In the genomic region with DNA sequence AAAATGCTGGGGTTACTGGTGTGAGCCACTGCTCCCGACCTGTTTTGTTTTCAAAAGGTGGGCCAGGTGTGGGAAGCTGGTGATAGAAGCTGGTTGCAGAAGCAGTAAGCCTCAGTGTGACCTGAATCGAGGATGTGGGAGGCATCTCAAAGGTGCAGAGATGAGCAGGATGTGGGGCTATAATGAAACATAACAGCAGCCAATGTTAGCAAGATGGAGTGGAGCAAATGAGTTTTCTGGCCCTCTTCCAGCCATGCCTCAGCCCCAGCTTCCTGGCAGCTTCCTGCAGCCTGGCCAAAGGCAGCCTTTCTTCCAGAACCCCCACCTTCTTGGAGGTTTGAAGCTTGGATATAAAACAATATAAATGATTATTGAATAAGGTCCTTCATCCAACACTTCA, we compare ENCODE assay signal across 13 cellular contexts.
DNase-seq lines count a peak whose midpoint lies in the region; ATAC-seq and TF ChIP-seq lines count a peak whose summit lies in the region.
"Had no signal": no experiment of that assay in that cellular context is flagged by ENCODE, and none has a peak within 500 bp of the region (broad histone marks: within the 10 kb centered on the region; RNA-seq: fewer than 3 reads in every experiment).

No MANE protein-coding gene starts in this region.

- peaks cover 8% of the 10 kb centered on the region for H3K9me3 Mint-ChIP-seq in activated naive CD4-positive, alpha-beta T cell treated with anti-CD3 and anti-CD28 coated beads for 36 hours
- H3K9me3 Mint-ChIP-seq in osteocyte (ENCODE audit: unreplicated experiment): no peaks in the 10 kb centered on the region
- H3K9me3 Mint-ChIP-seq: HFFc6 had no signal

- TF ChIP-seq CTCF in osteocyte (IDR thresholded peaks at IDR 0.05): no peak

- H3K36me3 Mint-ChIP-seq in activated naive CD4-positive, alpha-beta T cell treated with anti-CD3 and anti-CD28 coated beads for 36 hours (ENCODE audit: low read depth): no peaks in the 10 kb centered on the region
- H3K36me3 Mint-ChIP-seq in osteocyte (ENCODE audit: unreplicated experiment): no peaks in the 10 kb centered on the region
- H3K36me3 Mint-ChIP-seq: brain had no signal

- in situ Hi-C loops in G401 (cut with HindIII; ENCODE audit: low sequenced_read_pairs): no loop called here

- no peaks in the 10 kb centered on the region for H3K27me3 Mint-ChIP-seq in activated naive CD4-positive, alpha-beta T cell treated with anti-CD3 and anti-CD28 coated beads for 36 hours (ENCODE audit: low read depth)
- peaks cover 27% of the 10 kb centered on the region for H3K27me3 Mint-ChIP-seq in osteocyte (ENCODE audit: unreplicated experiment)

- peak overlapping the region; percentile 57 for H3K27ac Mint-ChIP-seq in activated naive CD4-positive, alpha-beta T cell treated with anti-CD3 and anti-CD28 coated beads for 36 hours
- no peak overlapping the region for H3K27ac Mint-ChIP-seq in osteocyte (ENCODE audit: unreplicated experiment)
- H3K27ac Mint-ChIP-seq: brain, HFFc6 had no signal

- H3K4me3 Mint-ChIP-seq in activated naive CD4-positive, alpha-beta T cell treated with anti-CD3 and anti-CD28 coated beads for 36 hours: no peak overlapping the region
- no peak overlapping the region for H3K4me3 Mint-ChIP-seq in osteocyte (ENCODE audit: unreplicated experiment)
- H3K4me3 Mint-ChIP-seq: brain, HFFc6 had no signal

- intact Hi-C loops in activated naive CD4-positive, alpha-beta T cell treated with anti-CD3 and anti-CD28 coated beads for 36 hours (cut with micrococcal nuclease): no loop called here

- DNase-seq in HT1080 (ENCODE audit: low read depth): peak; percentile 73
- peak in 3 of 5 donors; percentile 11 to 57 (median 27) for DNase-seq in T-helper 1 cell
- DNase-seq in activated naive CD4-positive, alpha-beta T cell treated with anti-CD3 and anti-CD28 coated beads for 36 hours: peak; percentile 75
- DNase-seq in stimulated activated CD4-positive, alpha-beta T cell treated with anti-CD3 and anti-CD28 coated beads, Interleukin-12 subunit alpha, Interleukin-12 subunit beta, amount 100 ng/mL, for 48 hours (ENCODE audit: low read depth in 2 of 3, low spot score in 1 of 3): peak in 2 of 3 donors; percentile 8 to 23
- no peak for DNase-seq in osteocyte (ENCODE audit: extremely low spot score, unreplicated experiment)
- no peak for DNase-seq in G401 (ENCODE audit: low spot score)
- no peak for DNase-seq in globus pallidus (ENCODE audit: low spot score)
- DNase-seq: EL, heart right ventricle, HFFc6, NCI-H2227 treated with DMSO at 0.1 percent for 48 hours had no signal

- peaks cover 64% of the 10 kb centered on the region for H3K4me1 Mint-ChIP-seq in activated naive CD4-positive, alpha-beta T cell treated with anti-CD3 and anti-CD28 coated beads for 36 hours (ENCODE audit: low read depth)
- H3K4me1 Mint-ChIP-seq in osteocyte (ENCODE audit: unreplicated experiment): no peaks in the 10 kb centered on the region

- ATAC-seq in HG03097 (IDR thresholded peaks at IDR 0.05; ENCODE audit: low FRiP score, unreplicated experiment): no peak
- ATAC-seq: heart right ventricle had no signal

- CTCF ChIA-PET in activated naive CD4-positive, alpha-beta T cell treated with anti-CD3 and anti-CD28 coated beads for 36 hours (lab: Charles Lee): interaction anchor here (0.6 to 1.3 kb wide), 6 partner anchors 11 to 351 kb away, joined by 3 to 5 read pairs (median 4); no protein-coding TSS in a partner anchor

Comparison
In these comparisons a context has a peak if more than half of its experiments do, and no peak if none do; other contexts are left out.
1. DNase-seq: peak in HT1080 (single experiment), T-helper 1 cell (3 of 5), activated naive CD4-positive, alpha-beta T cell treated with anti-CD3 and anti-CD28 coated beads for 36 hours (single experiment) and stimulated activated CD4-positive, alpha-beta T cell treated with anti-CD3 and anti-CD28 coated beads, Interleukin-12 subunit alpha, Interleukin-12 subunit beta, amount 100 ng/mL, for 48 hours (2 of 3); none in osteocyte (single experiment), G401 (single experiment) and globus pallidus (single experiment).